In the genomic region with DNA sequence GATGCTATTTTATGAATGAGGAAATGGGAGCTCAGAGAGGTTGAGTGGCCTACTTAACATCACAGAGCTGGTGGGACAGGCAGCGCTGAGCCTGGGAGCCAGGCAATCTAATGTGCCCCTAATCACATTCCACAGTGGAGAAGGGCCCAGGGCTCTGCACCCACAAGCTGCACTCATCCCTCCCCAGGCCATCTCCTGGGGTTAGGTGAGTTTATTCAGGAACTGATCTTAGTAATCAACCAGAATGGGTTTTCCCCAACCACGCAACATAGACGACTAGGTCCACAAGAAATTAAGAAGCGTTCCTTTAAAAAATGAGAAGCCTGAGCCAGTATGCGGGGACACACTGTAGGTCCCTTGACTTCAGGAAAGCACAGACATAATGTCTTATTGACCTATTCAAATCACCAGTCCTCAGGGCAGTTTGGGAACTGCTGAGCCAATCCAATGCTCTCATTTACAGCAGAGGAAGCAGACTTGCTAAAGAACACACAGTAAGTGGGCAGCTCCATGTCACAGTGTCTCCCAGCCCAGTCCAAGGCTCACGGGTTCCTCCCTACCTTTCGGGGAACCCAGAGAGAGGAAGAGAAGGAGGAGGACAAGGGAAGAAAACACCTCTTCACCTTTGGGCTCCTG, we compare ENCODE assay signal across 22 cellular contexts. TPM values are rescaled to one million over a fixed set of nuclear protein-coding genes. Genes with fewer than 3 reads are reported as not detected.
A peak's percentile ranks its signal among the peaks of the same experiment; 100 is the strongest.
DNase-seq lines count a peak whose midpoint lies in the region; TF ChIP-seq lines count a peak whose summit lies in the region.
"Had no signal": no experiment of that assay in that cellular context is flagged by ENCODE, and none has a peak within 500 bp of the region (broad histone marks: within the 10 kb centered on the region; RNA-seq: fewer than 3 reads in every experiment).

No MANE protein-coding gene starts in this region.

- peaks cover 12% of the 10 kb centered on the region for H3K4me1 Mint-ChIP-seq in MCF 10A (ENCODE audit: insufficient read depth, unreplicated experiment)
- H3K4me1 Mint-ChIP-seq in chondrocyte (ENCODE audit: low read depth): peaks cover 27% of the 10 kb centered on the region

- H3K4me3 ChIP-seq in breast epithelium: no peak overlapping the region
- H3K4me3 ChIP-seq: adrenal gland, colonic mucosa, pancreas, smooth muscle cell had no signal

- no peak overlapping the region for H3K27ac ChIP-seq in breast epithelium
- H3K27ac ChIP-seq: adrenal gland, colonic mucosa, pancreas had no signal

- peak overlapping the region; percentile 40 for H3K4me3 Mint-ChIP-seq in MCF 10A (ENCODE audit: unreplicated experiment)
- peak overlapping the region; percentile 12 for H3K4me3 Mint-ChIP-seq in chondrocyte (ENCODE audit: unreplicated experiment)

- peaks cover 0 to 7% of the 10 kb centered on the region in 2 donors for H3K4me1 ChIP-seq in breast epithelium
- H3K4me1 ChIP-seq: colonic mucosa had no signal

- no peaks in the 10 kb centered on the region for H3K9me3 Mint-ChIP-seq in MCF 10A (ENCODE audit: unreplicated experiment)
- peaks cover 4% of the 10 kb centered on the region for H3K9me3 Mint-ChIP-seq in chondrocyte (ENCODE audit: low read depth)

- BruUV-seq in MCF 10A (replicated peaks; lab: Mats Ljungman, UMichigan): no TSS peak

- intact Hi-C loops in MCF 10A (cut with micrococcal nuclease): loop anchor here (5.0 kb wide), 1 partner anchor 48 kb away; the partner anchor contains the start of gene CFAP97D1
- intact Hi-C loops in breast epithelium (cut with DNase I; ENCODE audit: low total_unique reads): loop anchor here (10.0 kb wide), 1 partner anchor 56 kb away; the partner anchor contains the start of gene DUSP3

- H3K27me3 ChIP-seq in breast epithelium: no peaks in the 10 kb centered on the region
- H3K27me3 ChIP-seq: adrenal gland, colonic mucosa, pancreas had no signal

- TF ChIP-seq POLR2A in breast epithelium (IDR thresholded peaks at IDR 0.05): no peak

- H3K27ac Mint-ChIP-seq in MCF 10A (ENCODE audit: low read depth, unreplicated experiment) (no peak overlapping the region), chondrocyte (ENCODE audit: unreplicated experiment) (no peak overlapping the region)

- H3K9me3 ChIP-seq in breast epithelium: no peaks in the 10 kb centered on the region
- H3K9me3 ChIP-seq: adrenal gland, colonic mucosa, pancreas, SK-N-SH had no signal

- H3K27me3 Mint-ChIP-seq in MCF 10A (ENCODE audit: insufficient read depth, unreplicated experiment) (no peaks in the 10 kb centered on the region), chondrocyte (ENCODE audit: low read depth) (no peaks in the 10 kb centered on the region)

- H3K36me3 Mint-ChIP-seq in MCF 10A (ENCODE audit: insufficient read depth, unreplicated experiment) (peaks cover 38% of the 10 kb centered on the region), chondrocyte (ENCODE audit: low read depth) (peaks cover 19% of the 10 kb centered on the region)

- no peak for DNase-seq in MCF 10A (ENCODE audit: unreplicated experiment)
- DNase-seq in breast epithelium (ENCODE audit: low spot score in 2 of 2): no peak
- peak; percentile 72 to 83 for DNase-seq in NCI-H526 (lab: John Stamatoyannopoulos, UW)
- DNase-seq in chondrocyte (ENCODE audit: low spot score): no peak
- peak; percentile 29 for DNase-seq in stimulated activated CD8-positive, alpha-beta memory T cell treated with anti-CD3 and anti-CD28 coated beads, Interleukin-4, amount 100 ng/mL, for 48 hours
- DNase-seq in NCI-H128 (lab: John Stamatoyannopoulos, UW; ENCODE audit: unreplicated experiment): no peak
- no peak for DNase-seq in middle frontal gyrus (ENCODE audit: extremely low spot score, low spot score)
- DNase-seq in hepatic stellate cell (ENCODE audit: low spot score): no peak
- DNase-seq: adrenal gland, colonic mucosa, DMS 273 treated with DMSO at 0.1 percent for 48 hours, H7, midbrain, NCI-H187, NCI-H510A, OCI-M1, pancreas, SK-N-SH had no signal

- no peaks in the 10 kb centered on the region for H3K36me3 ChIP-seq in breast epithelium
- H3K36me3 ChIP-seq: adrenal gland, colonic mucosa, pancreas had no signal

- POLR2A ChIA-PET in MCF 10A (lab: Yijun Ruan, JAX): interaction anchor here (0.9 to 1.5 kb wide), 2 partner anchors 10 to 11 kb away, joined by 4 read pairs; no protein-coding TSS in a partner anchor

- TF ChIP-seq CTCF in MCF 10A (IDR thresholded peaks at IDR 0.05; ENCODE audit: unreplicated experiment) (no peak), breast epithelium (IDR thresholded peaks at IDR 0.05) (no peak), chondrocyte (IDR thresholded peaks at IDR 0.05) (no peak)

- CTCF ChIA-PET in MCF 10A (lab: Yijun Ruan, JAX): interaction anchor here (0.5 to 2.1 kb wide), 2 partner anchors 16 to 426 kb away, joined by 4 to 13 read pairs; partner anchors contain the start of gene CD300LG

RNA-seq across cellular contexts. Expression of gene MPP3, which starts 2.3 kb away (rescaled TPM):
- 18.7 and 24.5 TPM in 2 replicates for total RNA-seq in MCF 10A (2022)
- total RNA-seq in breast epithelium: 10 to 100 TPM; 24.2 to 26.3 (median 26.2) TPM
- total RNA-seq in chondrocyte: 13.3 to 15.6 TPM (median 14.4 TPM) in 3 replicates

RNA-seq across cellular contexts. Expression of gene CD300LG, which starts 16.3 kb away (rescaled TPM):
- total RNA-seq in MCF 10A (2022) (not detected in 2 replicates), breast epithelium (10 to 100 TPM; 17.9 to 69.2 (median 51.0) TPM), chondrocyte (0.15 TPM in 1 of 3 replicates, not detected in the others)
- total RNA-seq: epithelial cell of proximal tubule, glomerular endothelial cell, H7, M059J, smooth muscle cell had no signal

RNA-seq across cellular contexts. Expression of gene CFAP97D1, which starts 50.4 kb away (rescaled TPM):
- total RNA-seq in MCF 10A (2022) (not detected in 2 replicates), breast epithelium (under 1 TPM in 1 of 3 donors, not detected in 2; 0.16 TPM), chondrocyte (not detected in 3 replicates)
- total RNA-seq: colonic mucosa, epithelial cell of proximal tubule, glomerular endothelial cell, M059J had no signal

RNA-seq across cellular contexts. Expression of gene DUSP3, which starts 51.9 kb away (rescaled TPM):
- total RNA-seq in MCF 10A (2022) (39.7 and 55.0 TPM in 2 replicates), breast epithelium (10 to 100 TPM; 51.5 to 74.9 (median 62.6) TPM), chondrocyte (39.4 to 60.2 TPM (median 57.7 TPM) in 3 replicates)

Comparison
In these comparisons a context has a peak if more than half of its experiments do, and no peak if none do; other contexts are left out.
1. RNA of gene CD300LG, which starts 16.3 kb away (total RNA-seq): 17.9 to 69.2 TPM in breast epithelium; not detected in MCF 10A and 0.15 TPM in chondrocyte; every median in the first group is over 10 times any median in the second.
2. DNase-seq: peak in NCI-H526 (2 of 2) and stimulated activated CD8-positive, alpha-beta memory T cell treated with anti-CD3 and anti-CD28 coated beads, Interleukin-4, amount 100 ng/mL, for 48 hours (single experiment); none in MCF 10A (single experiment), breast epithelium (0 of 2), chondrocyte (single experiment), NCI-H128 (single experiment), middle frontal gyrus (single experiment) and hepatic stellate cell (single experiment).